ENCODE assay signal across 12 cellular contexts in the genomic region with DNA sequence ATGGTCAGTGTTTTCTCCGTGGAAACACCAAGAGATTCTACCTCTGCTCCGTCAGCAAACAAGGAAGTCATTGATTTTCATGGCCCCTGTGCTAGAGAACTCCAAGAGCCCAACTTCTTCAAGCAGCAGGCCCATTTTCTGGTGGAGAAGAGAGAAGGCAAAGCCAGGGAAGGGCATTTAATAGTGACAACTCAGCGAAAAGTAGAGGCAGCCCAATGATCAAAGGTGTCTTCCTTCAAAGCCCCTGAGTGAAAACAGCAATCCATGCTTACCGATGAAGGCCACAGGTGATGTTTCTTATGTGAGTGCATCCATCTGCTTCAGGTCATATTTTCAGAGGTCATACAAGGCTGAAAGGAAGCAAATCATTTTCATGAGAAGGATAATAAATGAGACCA.
DNase-seq lines count a peak whose midpoint lies in the region; ATAC-seq and TF ChIP-seq lines count a peak whose summit lies in the region.
"Had no signal": no experiment of that assay in that cellular context is flagged by ENCODE, and none has a peak within 500 bp of the region (broad histone marks: within the 10 kb centered on the region; RNA-seq: fewer than 3 reads in every experiment).

No MANE protein-coding gene starts in this region.

- H3K9me2 ChIP-seq in GM23248 (ENCODE audit: insufficient read depth): no peaks in the 10 kb centered on the region

- CTCF ChIA-PET in naive thymus-derived CD4-positive, alpha-beta T cell (lab: Charles Lee): interaction anchor here (1.9 to 2.3 kb wide), 2 partner anchors 23 to 177 kb away, joined by 5 to 8 read pairs; no protein-coding TSS in a partner anchor

- ATAC-seq in naive thymus-derived CD4-positive, alpha-beta T cell: no peak

- peak overlapping the region in 8 of 9 donors; percentile 49 to 95 (median 83) for H3K27ac Mint-ChIP-seq in naive thymus-derived CD4-positive, alpha-beta T cell

- H3K27me3 ChIP-seq in ACC112 (ENCODE audit: insufficient read depth, low read length) (no peaks in the 10 kb centered on the region), GM23248 (replicated peaks; ENCODE audit: insufficient read depth) (no peaks in the 10 kb centered on the region)
- no peaks in the 10 kb centered on the region for H3K27me3 ChIP-seq in naive thymus-derived CD4-positive, alpha-beta T cell (ENCODE audit: control insufficient read depth in 2 of 2, insufficient read depth in 2 of 2, low read length in 2 of 2)
- H3K27me3 ChIP-seq: SJCRH30 had no signal

- POLR2A ChIA-PET in naive thymus-derived CD4-positive, alpha-beta T cell (lab: Charles Lee): interaction anchor here (1.4 to 6.2 kb wide), 6 partner anchors 12 to 171 kb away, joined by 4 to 56 read pairs (median 7); a partner anchor contains a TSS

- H2AFZ ChIP-seq in ACC112 (ENCODE audit: low read length, unreplicated experiment) (no peak overlapping the region), GM23248 (0 out of 2 replicates have a peak overlapping the region, but pooled peaks have one; percentile 5)

- H3K36me3 ChIP-seq in ACC112 (ENCODE audit: insufficient read depth, low read length) (no peaks in the 10 kb centered on the region), GM23248 (ENCODE audit: low read depth) (no peaks in the 10 kb centered on the region)
- H3K36me3 ChIP-seq in naive thymus-derived CD4-positive, alpha-beta T cell (ENCODE audit: control insufficient read depth in 2 of 3, insufficient read depth in 3 of 3, low read length in 3 of 3): peaks cover 0 to 8% (median 0%) of the 10 kb centered on the region in 3 experiments
- H3K36me3 ChIP-seq: SJCRH30 had no signal

- in situ Hi-C loops in GM23248 (cut with MboI): no loop called here

- H3K4me1 ChIP-seq in ACC112 (ENCODE audit: control insufficient read depth, insufficient read depth, low read length, unreplicated experiment) (peaks cover 40% of the 10 kb centered on the region), GM23248 (ENCODE audit: insufficient read depth) (peaks cover 34% of the 10 kb centered on the region)
- H3K4me1 ChIP-seq in naive thymus-derived CD4-positive, alpha-beta T cell (ENCODE audit: control insufficient read depth in 2 of 2, insufficient read depth in 2 of 2, low read length in 2 of 2): peaks cover 52 to 57% of the 10 kb centered on the region in 2 donors

- H3K4me1 Mint-ChIP-seq in naive thymus-derived CD4-positive, alpha-beta T cell: peaks cover 36 to 68% (median 54%) of the 10 kb centered on the region in 7 donors

- no peaks in the 10 kb centered on the region for H3K9me3 ChIP-seq in GM23248 (ENCODE audit: low read depth)
- no peaks in the 10 kb centered on the region for H3K9me3 ChIP-seq in naive thymus-derived CD4-positive, alpha-beta T cell (ENCODE audit: control insufficient read depth in 2 of 3, low read length in 3 of 3)
- H3K9me3 ChIP-seq: SJCRH30 had no signal

- no peaks in the 10 kb centered on the region for H3K27me3 Mint-ChIP-seq in naive thymus-derived CD4-positive, alpha-beta T cell

- H3K36me3 Mint-ChIP-seq in naive thymus-derived CD4-positive, alpha-beta T cell: peaks cover 0 to 40% (median 28%) of the 10 kb centered on the region in 5 donors

- H3K9me3 Mint-ChIP-seq in naive thymus-derived CD4-positive, alpha-beta T cell: no peaks in the 10 kb centered on the region

- H4K20me1 ChIP-seq in GM23248 (ENCODE audit: insufficient read depth): no peaks in the 10 kb centered on the region

- peak overlapping the region in 5 of 10 donors; percentile 16 to 59 (median 40) for H3K4me3 Mint-ChIP-seq in naive thymus-derived CD4-positive, alpha-beta T cell

- DNase-seq in GM23248: no peak
- DNase-seq in naive thymus-derived CD4-positive, alpha-beta T cell: no peak
- no peak for DNase-seq in NCI-H1694 (lab: John Stamatoyannopoulos, UW)
- DNase-seq in GM20000 (ENCODE audit: low spot score): no peak
- DNase-seq in NCI-H1436 (lab: John Stamatoyannopoulos, UW): no peak
- no peak for DNase-seq in iPS-NIHi11 (ENCODE audit: low spot score)
- DNase-seq: midbrain, NCI-H1048, NCI-H524, SJCRH30 had no signal

- intact Hi-C loops in naive thymus-derived CD4-positive, alpha-beta T cell (cut with micrococcal nuclease): no loop called here

- H3K79me2 ChIP-seq in ACC112 (ENCODE audit: control insufficient read depth, insufficient read depth, low read length, unreplicated experiment) (no peaks in the 10 kb centered on the region), GM23248 (ENCODE audit: insufficient read depth) (no peaks in the 10 kb centered on the region)

- peak overlapping the region; percentile 61 for H3K4me2 ChIP-seq in GM23248 (ENCODE audit: unreplicated experiment)

- WGBS in GM23248 (ENCODE audit: low coverage in 1 of 2, low lambda C conversion rate in 2 of 2, missing lambda C conversion rate in 2 of 2), 2 experiments: 35 to 39% methylated on average over 4 of the region's 4 CpGs

- peaks cover 35% of the 10 kb centered on the region for H3F3A ChIP-seq in GM23248 (ENCODE audit: insufficient read depth)

- H3K27ac ChIP-seq in ACC112 (ENCODE audit: low read depth, low read length): peak overlapping the region; percentile 94
- peak overlapping the region; percentile 97 for H3K27ac ChIP-seq in GM23248
- H3K27ac ChIP-seq in angular gyrus (ENCODE audit: low read depth, low read length): peak overlapping the region; percentile 29
- no peak overlapping the region for H3K27ac ChIP-seq in naive thymus-derived CD4-positive, alpha-beta T cell (ENCODE audit: low read depth, low read length)
- H3K27ac ChIP-seq: SJCRH30 had no signal

- H3K4me3 ChIP-seq in ACC112 (ENCODE audit: low read depth, low read length): no peak overlapping the region
- H3K4me3 ChIP-seq in GM23248: peak overlapping the region; percentile 42
- H3K4me3 ChIP-seq in naive thymus-derived CD4-positive, alpha-beta T cell (ENCODE audit: low read length): no peak overlapping the region
- H3K4me3 ChIP-seq: SJCRH30 had no signal

- H3K9ac ChIP-seq in GM23248: peak overlapping the region; percentile 73

- no peak for TF ChIP-seq CTCF in GM20000 (IDR thresholded peaks at IDR 0.05; ENCODE audit: extremely low read depth, missing control alignments)
